14 cellular contexts compared by ENCODE assay signal in the genomic region with DNA sequence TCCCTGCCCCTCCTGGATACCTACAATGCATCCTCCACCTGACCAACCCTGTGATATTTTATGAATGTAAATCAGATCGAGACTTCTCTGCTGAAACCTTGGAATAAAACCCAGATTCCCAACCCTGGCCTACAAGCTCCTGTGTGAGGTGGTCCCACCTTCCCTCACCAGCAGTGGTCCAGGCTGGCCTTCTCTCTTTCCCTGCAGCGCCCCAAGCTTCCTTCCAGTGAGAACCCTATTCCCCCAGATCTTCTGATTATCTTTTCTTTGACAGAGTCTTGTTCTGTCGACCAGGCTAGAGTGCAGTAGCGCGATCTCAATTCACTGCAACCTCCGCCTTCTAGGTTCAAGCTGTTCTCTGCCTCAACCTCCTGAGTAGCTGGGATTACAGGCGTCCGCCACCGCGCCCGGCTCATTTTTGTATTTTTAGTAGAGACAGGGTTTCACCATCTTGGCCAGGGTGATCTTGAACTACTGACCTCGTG. TPM values are rescaled to one million over a fixed set of nuclear protein-coding genes. Genes with fewer than 3 reads are reported as not detected.
A peak's percentile ranks its signal among the peaks of the same experiment; 100 is the strongest.
DNase-seq lines count a peak whose midpoint lies in the region; ATAC-seq and TF ChIP-seq lines count a peak whose summit lies in the region.
"Had no signal": no experiment of that assay in that cellular context is flagged by ENCODE, and none has a peak within 500 bp of the region (broad histone marks: within the 10 kb centered on the region; RNA-seq: fewer than 3 reads in every experiment).

No MANE protein-coding gene starts in this region.

- POLR2A ChIA-PET in Caco-2 (lab: Charles Lee), result no interaction called here

- CTCF ChIA-PET in Caco-2 (lab: Charles Lee), result no interaction called here

- H3K9me3 ChIP-seq in Caco-2, result no peaks in the 10 kb centered on the region
- H3K9me3 ChIP-seq: sigmoid colon had no signal

- intact Hi-C loops in CD14-positive monocyte (cut with micrococcal nuclease), result loop anchor here in 1 of 2 donors (10.0 kb wide), 1 partner anchor 117 kb away; a partner anchor contains a TSS
- intact Hi-C loops in Caco-2 (cut with micrococcal nuclease; ENCODE audit: unreplicated experiment), result loop anchor here (10.0 kb wide), 1 partner anchor 523 kb away; no protein-coding TSS in a partner anchor

- DNase-seq in CD14-positive monocyte (ENCODE audit: low spot score) (no peak), Caco-2 (no peak), mesothelial cell of epicardium (ENCODE audit: low spot score in 2 of 2, unreplicated experiment in 2 of 2) (no peak), hepatic stellate cell (ENCODE audit: low spot score) (no peak), DMS79 (lab: John Stamatoyannopoulos, UW) (no peak)
- DNase-seq in activated naive CD8-positive, alpha-beta T cell treated with anti-CD3 and anti-CD28 coated beads, Interleukin-2, amount 50 U/mL, for 24 hours, result no peak
- DNase-seq: activated CD4-positive, alpha-beta T cell treated with anti-CD3 and anti-CD28 coated beads, Interleukin-2, amount 50 U/mL, for 4 hours; GOT3; NCI-H1930; NCI-H526; sigmoid colon; stimulated activated naive CD4-positive, alpha-beta T cell had no signal

- peak overlapping the region in 1 of 7 donors; percentile 72 for H3K27ac Mint-ChIP-seq in CD14-positive monocyte
- peak overlapping the region; percentile 93 for H3K27ac Mint-ChIP-seq in Caco-2 (ENCODE audit: unreplicated experiment)
- no peak overlapping the region for H3K27ac Mint-ChIP-seq in activated naive CD8-positive, alpha-beta T cell treated with anti-CD3 and anti-CD28 coated beads, Interleukin-2, amount 50 U/mL, for 24 hours
- peak overlapping the region; percentile 94 for H3K27ac Mint-ChIP-seq in mesothelial cell of epicardium

- H3K9me3 Mint-ChIP-seq in CD14-positive monocyte, result no peaks in the 10 kb centered on the region
- no peaks in the 10 kb centered on the region for H3K9me3 Mint-ChIP-seq in Caco-2 (ENCODE audit: unreplicated experiment)
- no peaks in the 10 kb centered on the region for H3K9me3 Mint-ChIP-seq in activated naive CD8-positive, alpha-beta T cell treated with anti-CD3 and anti-CD28 coated beads, Interleukin-2, amount 50 U/mL, for 24 hours
- no peaks in the 10 kb centered on the region for H3K9me3 Mint-ChIP-seq in mesothelial cell of epicardium

- peaks cover 3 to 9% of the 10 kb centered on the region in 2 donors for H3K36me3 Mint-ChIP-seq in CD14-positive monocyte
- H3K36me3 Mint-ChIP-seq in Caco-2 (ENCODE audit: insufficient read depth, unreplicated experiment), result peaks cover 28% of the 10 kb centered on the region
- H3K36me3 Mint-ChIP-seq in activated naive CD8-positive, alpha-beta T cell treated with anti-CD3 and anti-CD28 coated beads, Interleukin-2, amount 50 U/mL, for 24 hours (ENCODE audit: low read depth), result peaks cover 6% of the 10 kb centered on the region
- H3K36me3 Mint-ChIP-seq in mesothelial cell of epicardium, result no peaks in the 10 kb centered on the region

- H3K4me3 Mint-ChIP-seq in CD14-positive monocyte (peak overlapping the region; percentile 7 to 19), Caco-2 (ENCODE audit: unreplicated experiment) (peak overlapping the region; percentile 92), mesothelial cell of epicardium (peak overlapping the region; percentile 79)
- peak overlapping the region; percentile 8 for H3K4me3 Mint-ChIP-seq in activated naive CD8-positive, alpha-beta T cell treated with anti-CD3 and anti-CD28 coated beads, Interleukin-2, amount 50 U/mL, for 24 hours

- no peaks in the 10 kb centered on the region for H3K36me3 ChIP-seq in Caco-2 (ENCODE audit: control insufficient read depth, insufficient read depth, low read length)
- H3K36me3 ChIP-seq: sigmoid colon had no signal

- H3K27me3 ChIP-seq in Caco-2 (replicated peaks; ENCODE audit: control insufficient read depth, insufficient read depth, low read length), result no peaks in the 10 kb centered on the region
- H3K27me3 ChIP-seq: sigmoid colon had no signal

- no TSS peak for BruUV-seq in Caco-2 (replicated peaks; lab: Mats Ljungman, UMichigan)

- H3K4me1 ChIP-seq in Caco-2, result peaks cover 23% of the 10 kb centered on the region

- TF ChIP-seq CTCF in CD14-positive monocyte (IDR thresholded peaks at IDR 0.05) (no peak), Caco-2 (IDR thresholded peaks at IDR 0.05; ENCODE audit: insufficient read depth in 1 of 2, low read depth in 1 of 2, low read length in 1 of 2, severe bottlenecking in 1 of 2, unreplicated experiment in 1 of 2) (no peak), mesothelial cell of epicardium (IDR thresholded peaks at IDR 0.05; ENCODE audit: unreplicated experiment) (no peak)

- H3K27me3 Mint-ChIP-seq in CD14-positive monocyte (ENCODE audit: low read depth in 3 of 3) (no peaks in the 10 kb centered on the region), Caco-2 (ENCODE audit: insufficient read depth, unreplicated experiment) (no peaks in the 10 kb centered on the region), mesothelial cell of epicardium (ENCODE audit: low read depth) (no peaks in the 10 kb centered on the region)
- peaks cover 9% of the 10 kb centered on the region for H3K27me3 Mint-ChIP-seq in activated naive CD8-positive, alpha-beta T cell treated with anti-CD3 and anti-CD28 coated beads, Interleukin-2, amount 50 U/mL, for 24 hours

- peak overlapping the region; percentile 1; the same call in 1 of the 2 replicates for H3K4me3 ChIP-seq in Caco-2 (ENCODE audit: low read depth, low read length)

- ATAC-seq in activated naive CD8-positive, alpha-beta T cell treated with anti-CD3 and anti-CD28 coated beads, Interleukin-2, amount 50 U/mL, for 24 hours, result no peak
- ATAC-seq in activated CD4-positive, CD25-positive, alpha-beta regulatory T cell treated with anti-CD3 and anti-CD28 coated beads, Interleukin-2, amount 50 U/mL, for 24 hours, result no peak
- no peak for ATAC-seq in GM18520 (IDR thresholded peaks at IDR 0.05; ENCODE audit: unreplicated experiment)

- peaks cover 32% of the 10 kb centered on the region for H3K4me1 Mint-ChIP-seq in CD14-positive monocyte
- H3K4me1 Mint-ChIP-seq in Caco-2 (ENCODE audit: low read depth, unreplicated experiment), result peaks cover 31% of the 10 kb centered on the region
- H3K4me1 Mint-ChIP-seq in activated naive CD8-positive, alpha-beta T cell treated with anti-CD3 and anti-CD28 coated beads, Interleukin-2, amount 50 U/mL, for 24 hours, result peaks cover 28% of the 10 kb centered on the region
- peaks cover 32% of the 10 kb centered on the region for H3K4me1 Mint-ChIP-seq in mesothelial cell of epicardium

RNA-seq across cellular contexts. Expression of a gene that starts 2.5 kb away (rescaled TPM):
- 10 to 100 TPM; 24.8 to 44.1 TPM for polyA plus RNA-seq in CD14-positive monocyte
- total RNA-seq in Caco-2 (2022) (63.8 and 70.0 TPM in 2 replicates), mesothelial cell of epicardium (84.1 to 86.6 TPM (median 85.6 TPM) in 3 replicates)

Comparison
In these comparisons a context has a peak if more than half of its experiments do, and no peak if none do; other contexts are left out.
1. H3K4me3 Mint-ChIP-seq: peak in every context shown above with its lines; median percentile 92 in Caco-2; 79 in mesothelial cell of epicardium; 13 in CD14-positive monocyte; 8 in activated naive CD8-positive, alpha-beta T cell treated with anti-CD3 and anti-CD28 coated beads, Interleukin-2, amount 50 U/mL, for 24 hours.